Comparison of ENCODE assay signal across 1 cellular context in the genomic region with DNA sequence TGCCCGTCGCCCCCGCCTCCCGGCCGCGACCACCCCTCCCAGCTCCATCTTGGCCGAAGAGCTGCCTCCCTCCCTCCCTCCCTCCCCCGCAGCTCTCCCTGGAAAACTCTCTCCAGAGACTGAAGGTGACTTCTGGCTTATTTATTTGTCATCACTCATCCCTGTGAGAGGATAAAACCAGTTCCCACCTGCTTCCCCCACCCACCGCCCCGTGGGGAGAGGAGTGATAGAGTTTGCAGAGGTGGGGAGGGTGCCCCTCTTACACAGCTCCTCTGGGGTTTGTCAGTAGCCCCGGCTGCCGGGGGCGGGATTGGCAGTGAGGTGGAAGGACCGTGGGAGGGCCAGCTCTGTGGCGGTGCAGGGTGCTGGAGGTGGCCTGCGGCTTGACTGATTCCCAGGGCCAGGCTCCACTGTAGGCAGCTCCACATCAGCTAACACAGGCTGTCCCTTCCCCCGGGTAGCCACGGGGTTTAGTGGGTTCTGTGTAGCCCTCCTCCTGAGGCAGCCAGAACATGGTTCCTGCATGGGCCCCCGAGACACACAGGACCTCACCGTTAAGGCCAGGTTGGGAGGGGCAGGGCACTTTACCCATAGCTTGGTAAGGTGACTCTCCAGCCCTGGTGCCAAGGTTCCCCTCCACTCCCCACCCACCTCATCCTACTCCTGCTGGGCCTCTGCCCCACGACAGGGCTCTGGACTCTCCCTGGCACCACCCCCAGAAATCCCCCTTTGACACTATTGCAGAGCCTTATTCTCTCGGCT.
TF ChIP-seq lines count a peak whose summit lies in the region.

No MANE protein-coding gene starts in this region.

TF ChIP-seq in HEK293, 187 proteins besides CTCF, POLR2A, EP300 and RAD21 (continued from another document and continues in another):
- TF ChIP-seq, protein P1, sequence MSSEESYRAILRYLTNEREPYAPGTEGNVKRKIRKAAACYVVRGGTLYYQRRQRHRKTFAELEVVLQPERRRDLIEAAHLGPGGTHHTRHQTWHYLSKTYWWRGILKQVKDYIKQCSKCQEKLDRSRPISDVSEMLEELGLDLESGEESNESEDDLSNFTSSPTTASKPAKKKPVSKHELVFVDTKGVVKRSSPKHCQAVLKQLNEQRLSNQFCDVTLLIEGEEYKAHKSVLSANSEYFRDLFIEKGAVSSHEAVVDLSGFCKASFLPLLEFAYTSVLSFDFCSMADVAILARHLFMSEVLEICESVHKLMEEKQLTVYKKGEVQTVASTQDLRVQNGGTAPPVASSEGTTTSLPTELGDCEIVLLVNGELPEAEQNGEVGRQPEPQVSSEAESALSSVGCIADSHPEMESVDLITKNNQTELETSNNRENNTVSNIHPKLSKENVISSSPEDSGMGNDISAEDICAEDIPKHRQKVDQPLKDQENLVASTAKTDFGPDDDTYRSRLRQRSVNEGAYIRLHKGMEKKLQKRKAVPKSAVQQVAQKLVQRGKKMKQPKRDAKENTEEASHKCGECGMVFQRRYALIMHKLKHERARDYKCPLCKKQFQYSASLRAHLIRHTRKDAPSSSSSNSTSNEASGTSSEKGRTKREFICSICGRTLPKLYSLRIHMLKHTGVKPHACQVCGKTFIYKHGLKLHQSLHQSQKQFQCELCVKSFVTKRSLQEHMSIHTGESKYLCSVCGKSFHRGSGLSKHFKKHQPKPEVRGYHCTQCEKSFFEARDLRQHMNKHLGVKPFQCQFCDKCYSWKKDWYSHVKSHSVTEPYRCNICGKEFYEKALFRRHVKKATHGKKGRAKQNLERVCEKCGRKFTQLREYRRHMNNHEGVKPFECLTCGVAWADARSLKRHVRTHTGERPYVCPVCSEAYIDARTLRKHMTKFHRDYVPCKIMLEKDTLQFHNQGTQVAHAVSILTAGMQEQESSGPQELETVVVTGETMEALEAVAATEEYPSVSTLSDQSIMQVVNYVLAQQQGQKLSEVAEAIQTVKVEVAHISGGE (tag by site-specific recombination; conservative IDR thresholded peaks at IDR 0.05; ENCODE audit: low read depth) = no peak
- no peak for TF ChIP-seq REPIN1 (tag by site-specific recombination; IDR thresholded peaks at IDR 0.05; ENCODE audit: low read depth)
- no peak for TF ChIP-seq ZEB2 (tag by site-specific recombination; IDR thresholded peaks at IDR 0.05)
- no peak for TF ChIP-seq ZNF416 (tag by site-specific recombination; IDR thresholded peaks at IDR 0.05)
- peak; percentile 44 for TF ChIP-seq SP2 (tag by site-specific recombination; IDR thresholded peaks at IDR 0.05)
- TF ChIP-seq ZNF530 (tag by site-specific recombination; IDR thresholded peaks at IDR 0.05; ENCODE audit: low read depth) = no peak
- no peak for TF ChIP-seq ZNF549 (tag by site-specific recombination; IDR thresholded peaks at IDR 0.05)
- no peak for TF ChIP-seq ZNF433 (tag by site-specific recombination; IDR thresholded peaks at IDR 0.05; ENCODE audit: low read depth)
- no peak for TF ChIP-seq ZNF37A (tag by site-specific recombination; IDR thresholded peaks at IDR 0.05)
- TF ChIP-seq, protein P2, sequence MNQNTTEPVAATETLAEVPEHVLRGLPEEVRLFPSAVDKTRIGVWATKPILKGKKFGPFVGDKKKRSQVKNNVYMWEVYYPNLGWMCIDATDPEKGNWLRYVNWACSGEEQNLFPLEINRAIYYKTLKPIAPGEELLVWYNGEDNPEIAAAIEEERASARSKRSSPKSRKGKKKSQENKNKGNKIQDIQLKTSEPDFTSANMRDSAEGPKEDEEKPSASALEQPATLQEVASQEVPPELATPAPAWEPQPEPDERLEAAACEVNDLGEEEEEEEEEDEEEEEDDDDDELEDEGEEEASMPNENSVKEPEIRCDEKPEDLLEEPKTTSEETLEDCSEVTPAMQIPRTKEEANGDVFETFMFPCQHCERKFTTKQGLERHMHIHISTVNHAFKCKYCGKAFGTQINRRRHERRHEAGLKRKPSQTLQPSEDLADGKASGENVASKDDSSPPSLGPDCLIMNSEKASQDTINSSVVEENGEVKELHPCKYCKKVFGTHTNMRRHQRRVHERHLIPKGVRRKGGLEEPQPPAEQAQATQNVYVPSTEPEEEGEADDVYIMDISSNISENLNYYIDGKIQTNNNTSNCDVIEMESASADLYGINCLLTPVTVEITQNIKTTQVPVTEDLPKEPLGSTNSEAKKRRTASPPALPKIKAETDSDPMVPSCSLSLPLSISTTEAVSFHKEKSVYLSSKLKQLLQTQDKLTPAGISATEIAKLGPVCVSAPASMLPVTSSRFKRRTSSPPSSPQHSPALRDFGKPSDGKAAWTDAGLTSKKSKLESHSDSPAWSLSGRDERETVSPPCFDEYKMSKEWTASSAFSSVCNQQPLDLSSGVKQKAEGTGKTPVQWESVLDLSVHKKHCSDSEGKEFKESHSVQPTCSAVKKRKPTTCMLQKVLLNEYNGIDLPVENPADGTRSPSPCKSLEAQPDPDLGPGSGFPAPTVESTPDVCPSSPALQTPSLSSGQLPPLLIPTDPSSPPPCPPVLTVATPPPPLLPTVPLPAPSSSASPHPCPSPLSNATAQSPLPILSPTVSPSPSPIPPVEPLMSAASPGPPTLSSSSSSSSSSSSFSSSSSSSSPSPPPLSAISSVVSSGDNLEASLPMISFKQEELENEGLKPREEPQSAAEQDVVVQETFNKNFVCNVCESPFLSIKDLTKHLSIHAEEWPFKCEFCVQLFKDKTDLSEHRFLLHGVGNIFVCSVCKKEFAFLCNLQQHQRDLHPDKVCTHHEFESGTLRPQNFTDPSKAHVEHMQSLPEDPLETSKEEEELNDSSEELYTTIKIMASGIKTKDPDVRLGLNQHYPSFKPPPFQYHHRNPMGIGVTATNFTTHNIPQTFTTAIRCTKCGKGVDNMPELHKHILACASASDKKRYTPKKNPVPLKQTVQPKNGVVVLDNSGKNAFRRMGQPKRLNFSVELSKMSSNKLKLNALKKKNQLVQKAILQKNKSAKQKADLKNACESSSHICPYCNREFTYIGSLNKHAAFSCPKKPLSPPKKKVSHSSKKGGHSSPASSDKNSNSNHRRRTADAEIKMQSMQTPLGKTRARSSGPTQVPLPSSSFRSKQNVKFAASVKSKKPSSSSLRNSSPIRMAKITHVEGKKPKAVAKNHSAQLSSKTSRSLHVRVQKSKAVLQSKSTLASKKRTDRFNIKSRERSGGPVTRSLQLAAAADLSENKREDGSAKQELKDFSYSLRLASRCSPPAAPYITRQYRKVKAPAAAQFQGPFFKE (tag by site-specific recombination; IDR thresholded peaks at IDR 0.05; ENCODE audit: borderline replicate concordance) = no peak
- no peak for TF ChIP-seq HOXA7 (CRISPR knock-in tag; IDR thresholded peaks at IDR 0.05; ENCODE audit: borderline replicate concordance)
- TF ChIP-seq, protein P3, sequence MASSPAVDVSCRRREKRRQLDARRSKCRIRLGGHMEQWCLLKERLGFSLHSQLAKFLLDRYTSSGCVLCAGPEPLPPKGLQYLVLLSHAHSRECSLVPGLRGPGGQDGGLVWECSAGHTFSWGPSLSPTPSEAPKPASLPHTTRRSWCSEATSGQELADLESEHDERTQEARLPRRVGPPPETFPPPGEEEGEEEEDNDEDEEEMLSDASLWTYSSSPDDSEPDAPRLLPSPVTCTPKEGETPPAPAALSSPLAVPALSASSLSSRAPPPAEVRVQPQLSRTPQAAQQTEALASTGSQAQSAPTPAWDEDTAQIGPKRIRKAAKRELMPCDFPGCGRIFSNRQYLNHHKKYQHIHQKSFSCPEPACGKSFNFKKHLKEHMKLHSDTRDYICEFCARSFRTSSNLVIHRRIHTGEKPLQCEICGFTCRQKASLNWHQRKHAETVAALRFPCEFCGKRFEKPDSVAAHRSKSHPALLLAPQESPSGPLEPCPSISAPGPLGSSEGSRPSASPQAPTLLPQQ (tag by site-specific recombination; IDR thresholded peaks at IDR 0.05) = no peak
- TF ChIP-seq TCF7L2 (IDR thresholded peaks at IDR 0.05; ENCODE audit: borderline replicate concordance, low read depth, low read length) = no peak
- TF ChIP-seq ZNF843 (tag by site-specific recombination; IDR thresholded peaks at IDR 0.05) = no peak
- TF ChIP-seq, protein P4, sequence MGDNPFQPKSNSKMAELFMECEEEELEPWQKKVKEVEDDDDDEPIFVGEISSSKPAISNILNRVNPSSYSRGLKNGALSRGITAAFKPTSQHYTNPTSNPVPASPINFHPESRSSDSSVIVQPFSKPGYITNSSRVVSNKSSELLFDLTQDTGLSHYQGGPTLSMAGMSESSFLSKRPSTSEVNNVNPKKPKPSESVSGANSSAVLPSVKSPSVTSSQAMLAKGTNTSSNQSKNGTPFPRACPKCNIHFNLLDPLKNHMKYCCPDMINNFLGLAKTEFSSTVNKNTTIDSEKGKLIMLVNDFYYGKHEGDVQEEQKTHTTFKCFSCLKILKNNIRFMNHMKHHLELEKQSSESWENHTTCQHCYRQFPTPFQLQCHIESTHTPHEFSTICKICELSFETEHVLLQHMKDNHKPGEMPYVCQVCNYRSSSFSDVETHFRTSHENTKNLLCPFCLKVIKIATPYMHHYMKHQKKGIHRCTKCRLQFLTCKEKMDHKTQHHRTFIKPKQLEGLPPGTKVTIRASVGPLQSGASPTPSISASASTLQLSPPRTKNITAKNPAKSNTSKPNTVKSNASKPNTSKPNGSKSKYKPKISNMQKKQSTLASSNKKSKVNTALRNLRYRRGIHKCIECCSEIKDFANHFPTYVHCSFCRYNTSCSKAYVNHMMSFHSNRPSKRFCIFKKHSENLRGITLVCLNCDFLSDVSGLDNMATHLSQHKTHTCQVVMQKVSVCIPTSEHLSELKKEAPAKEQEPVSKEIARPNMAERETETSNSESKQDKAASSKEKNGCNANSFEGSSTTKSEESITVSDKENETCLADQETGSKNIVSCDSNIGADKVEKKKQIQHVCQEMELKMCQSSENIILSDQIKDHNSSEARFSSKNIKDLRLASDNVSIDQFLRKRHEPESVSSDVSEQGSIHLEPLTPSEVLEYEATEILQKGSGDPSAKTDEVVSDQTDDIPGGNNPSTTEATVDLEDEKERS (tag by site-specific recombination; IDR thresholded peaks at IDR 0.05) = no peak
- TF ChIP-seq ZNF610 (tag by site-specific recombination; IDR thresholded peaks at IDR 0.05; ENCODE audit: borderline replicate concordance) = no peak
- TF ChIP-seq YY2 (tag by site-specific recombination; IDR thresholded peaks at IDR 0.05) = no peak
- TF ChIP-seq ZSCAN16 (tag by site-specific recombination; IDR thresholded peaks at IDR 0.05) = no peak
- TF ChIP-seq ZNF341 (tag by site-specific recombination; IDR thresholded peaks at IDR 0.05; ENCODE audit: low read depth) = no peak; the same call in 1 of the 2 replicates
- TF ChIP-seq ZIC2 (tag by site-specific recombination; IDR thresholded peaks at IDR 0.05) = peak; percentile 73
- no peak for TF ChIP-seq GLI4 (tag by site-specific recombination; IDR thresholded peaks at IDR 0.05)
- TF ChIP-seq ZNF571 (tag by site-specific recombination; IDR thresholded peaks at IDR 0.05) = no peak
- no peak for TF ChIP-seq ZBTB1 (tag by site-specific recombination; IDR thresholded peaks at IDR 0.05)
- 0 out of 2 replicates have a peak, but pooled peaks have one; percentile 16 for TF ChIP-seq OSR2 (tag by site-specific recombination; IDR thresholded peaks at IDR 0.05)
- TF ChIP-seq, protein P5, sequence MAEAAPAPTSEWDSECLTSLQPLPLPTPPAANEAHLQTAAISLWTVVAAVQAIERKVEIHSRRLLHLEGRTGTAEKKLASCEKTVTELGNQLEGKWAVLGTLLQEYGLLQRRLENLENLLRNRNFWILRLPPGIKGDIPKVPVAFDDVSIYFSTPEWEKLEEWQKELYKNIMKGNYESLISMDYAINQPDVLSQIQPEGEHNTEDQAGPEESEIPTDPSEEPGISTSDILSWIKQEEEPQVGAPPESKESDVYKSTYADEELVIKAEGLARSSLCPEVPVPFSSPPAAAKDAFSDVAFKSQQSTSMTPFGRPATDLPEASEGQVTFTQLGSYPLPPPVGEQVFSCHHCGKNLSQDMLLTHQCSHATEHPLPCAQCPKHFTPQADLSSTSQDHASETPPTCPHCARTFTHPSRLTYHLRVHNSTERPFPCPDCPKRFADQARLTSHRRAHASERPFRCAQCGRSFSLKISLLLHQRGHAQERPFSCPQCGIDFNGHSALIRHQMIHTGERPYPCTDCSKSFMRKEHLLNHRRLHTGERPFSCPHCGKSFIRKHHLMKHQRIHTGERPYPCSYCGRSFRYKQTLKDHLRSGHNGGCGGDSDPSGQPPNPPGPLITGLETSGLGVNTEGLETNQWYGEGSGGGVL (tag by site-specific recombination; IDR thresholded peaks at IDR 0.05) = peak; percentile 87
- peak; percentile 74 for TF ChIP-seq ZNF10 (tag by site-specific recombination; IDR thresholded peaks at IDR 0.05)
- no peak for TF ChIP-seq ZNF561 (tag by site-specific recombination; IDR thresholded peaks at IDR 0.05; ENCODE audit: borderline replicate concordance)
- peak; percentile 98 for TF ChIP-seq ZFHX2 (tag by site-specific recombination; conservative IDR thresholded peaks at IDR 0.05)
- TF ChIP-seq ZNF302 (tag by site-specific recombination; IDR thresholded peaks at IDR 0.05; ENCODE audit: low read depth) = no peak
- no peak for TF ChIP-seq ZNF324 (tag by site-specific recombination; IDR thresholded peaks at IDR 0.05)
- no peak for TF ChIP-seq BCL11A (tag by site-specific recombination; IDR thresholded peaks at IDR 0.05; ENCODE audit: low read depth)
- no peak for TF ChIP-seq ZNF274 (IDR thresholded peaks at IDR 0.05; ENCODE audit: low read length)
- no peak for TF ChIP-seq ZNF274 (tag by site-specific recombination; IDR thresholded peaks at IDR 0.05; ENCODE audit: borderline replicate concordance)
- no peak for TF ChIP-seq ZNF560 (tag by site-specific recombination; IDR thresholded peaks at IDR 0.05; ENCODE audit: borderline replicate concordance)
- TF ChIP-seq, protein P6, sequence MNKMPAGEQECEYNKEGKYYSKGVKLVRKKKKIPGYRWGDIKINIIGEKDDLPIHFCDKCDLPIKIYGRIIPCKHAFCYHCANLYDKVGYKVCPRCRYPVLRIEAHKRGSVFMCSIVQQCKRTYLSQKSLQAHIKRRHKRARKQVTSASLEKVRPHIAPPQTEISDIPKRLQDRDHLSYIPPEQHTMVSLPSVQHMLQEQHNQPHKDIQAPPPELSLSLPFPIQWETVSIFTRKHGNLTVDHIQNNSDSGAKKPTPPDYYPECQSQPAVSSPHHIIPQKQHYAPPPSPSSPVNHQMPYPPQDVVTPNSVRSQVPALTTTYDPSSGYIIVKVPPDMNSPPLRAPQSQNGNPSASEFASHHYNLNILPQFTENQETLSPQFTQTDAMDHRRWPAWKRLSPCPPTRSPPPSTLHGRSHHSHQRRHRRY (tag by site-specific recombination; IDR thresholded peaks at IDR 0.05) = no peak
